ENCODE assay signal across 29 cellular contexts in the genomic region with DNA sequence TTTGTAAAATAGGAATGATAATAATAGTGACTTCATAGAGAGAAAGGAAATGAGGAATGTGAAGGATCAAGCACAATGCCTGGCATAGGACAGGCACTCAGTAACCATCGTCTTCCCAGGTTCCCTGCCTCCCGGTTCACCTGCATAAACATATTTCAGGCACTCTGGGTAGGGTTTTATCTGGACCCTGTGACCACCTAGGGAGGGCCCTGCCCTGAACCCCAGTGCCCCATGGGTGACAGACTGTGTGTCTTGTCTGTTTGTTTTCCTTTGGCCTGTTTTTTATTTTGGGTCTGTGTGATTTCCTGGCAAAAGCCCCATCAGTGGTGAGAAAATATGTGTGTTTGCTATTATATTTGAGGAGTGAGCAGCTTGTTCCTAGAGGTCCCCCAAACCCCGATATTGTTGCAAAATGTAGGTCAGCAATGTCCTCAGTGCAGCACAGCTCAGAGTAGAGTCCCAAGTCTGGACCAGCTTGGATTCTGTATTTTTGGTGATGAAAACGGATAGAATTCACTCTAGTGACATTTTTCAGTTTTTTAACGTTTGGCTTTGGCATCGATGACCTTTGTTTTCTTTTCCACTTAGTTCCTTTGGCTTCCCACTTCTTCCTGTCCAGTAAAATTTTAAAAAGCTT. TPM values are rescaled to one million over a fixed set of nuclear protein-coding genes. Genes with fewer than 3 reads are reported as not detected.
A peak's percentile ranks its signal among the peaks of the same experiment; 100 is the strongest.
DNase-seq lines count a peak whose midpoint lies in the region; ATAC-seq and TF ChIP-seq lines count a peak whose summit lies in the region.
"Had no signal": no experiment of that assay in that cellular context is flagged by ENCODE, and none has a peak within 500 bp of the region (broad histone marks: within the 10 kb centered on the region; RNA-seq: fewer than 3 reads in every experiment).

No MANE protein-coding gene starts in this region.

- 23% methylated on average over 6 of the region's 6 CpGs for WGBS in right lobe of liver (ENCODE audit: insufficient coverage, low coverage, low lambda C conversion rate, missing lambda C conversion rate)

- H3K27me3 ChIP-seq in right lobe of liver, result no peaks in the 10 kb centered on the region
- no peaks in the 10 kb centered on the region for H3K27me3 ChIP-seq in CD4-positive, alpha-beta memory T cell (ENCODE audit: insufficient read depth, low read length)
- H3K27me3 ChIP-seq: dorsolateral prefrontal cortex, left lung, upper lobe of right lung had no signal

- no peaks in the 10 kb centered on the region for H3K27me3 Mint-ChIP-seq in natural killer cell (ENCODE audit: low read depth in 2 of 2)
- H3K27me3 Mint-ChIP-seq in natural killer cell treated with Interleukin-12 subunit alpha and Interleukin-12 subunit beta and Interleukin-15 and Interleukin-18, amount 100 ng/mL, for 72 hours, result no peaks in the 10 kb centered on the region
- no peaks in the 10 kb centered on the region for H3K27me3 Mint-ChIP-seq in CD4-positive, alpha-beta memory T cell
- H3K27me3 Mint-ChIP-seq in activated CD4-positive, alpha-beta T cell treated with anti-CD3 and anti-CD28 coated beads, Interleukin-2, amount 10 ng/mL, durations not matched to agents 7 days and 5 days, result no peaks in the 10 kb centered on the region
- H3K27me3 Mint-ChIP-seq: activated naive CD4-positive, alpha-beta T cell treated with anti-CD3 and anti-CD28 coated beads, Interleukin-2, amount 50 U/mL, for 24 hours; activated T-helper 17 cell treated with anti-CD3 and anti-CD28 coated beads, Interleukin-2, amount 50 U/mL, for 72 hours; central memory CD8-positive, alpha-beta T cell had no signal

- intact Hi-C loops in natural killer cell (cut with micrococcal nuclease) (no loop called here), right lobe of liver (cut with DNase I) (no loop called here)
- intact Hi-C loops in CD4-positive, alpha-beta memory T cell (cut with micrococcal nuclease), result no loop called here

- H3K9me3 ChIP-seq in right lobe of liver, result no peaks in the 10 kb centered on the region
- no peaks in the 10 kb centered on the region for H3K9me3 ChIP-seq in CD4-positive, alpha-beta memory T cell (ENCODE audit: control insufficient read depth in 1 of 2, low read length in 2 of 2)
- H3K9me3 ChIP-seq: left lung, upper lobe of right lung had no signal

- TF ChIP-seq CTCF in natural killer cell (IDR thresholded peaks at IDR 0.05), result no peak
- TF ChIP-seq CTCF in right lobe of liver (IDR thresholded peaks at IDR 0.05), result no peak

- H3K4me1 ChIP-seq in right lobe of liver, result peaks cover 0 to 44% (median 19%) of the 10 kb centered on the region in 4 donors
- no peaks in the 10 kb centered on the region for H3K4me1 ChIP-seq in CD4-positive, alpha-beta memory T cell (ENCODE audit: insufficient read depth, low read length)
- H3K4me1 ChIP-seq: left lung, parathyroid adenoma, upper lobe of right lung had no signal

- CTCF ChIA-PET in CD4-positive, alpha-beta memory T cell (lab: Charles Lee; ENCODE audit: partially characterized antibody), result no interaction called here
- CTCF ChIA-PET in activated CD4-positive, alpha-beta T cell treated with anti-CD3 and anti-CD28 coated beads, Interleukin-2, amount 10 ng/mL, durations not matched to agents 7 days and 5 days (lab: Charles Lee), result no interaction called here

- H3K4me1 Mint-ChIP-seq in natural killer cell, result no peaks in the 10 kb centered on the region
- H3K4me1 Mint-ChIP-seq in natural killer cell treated with Interleukin-12 subunit alpha and Interleukin-12 subunit beta and Interleukin-15 and Interleukin-18, amount 100 ng/mL, for 72 hours (ENCODE audit: low read depth in 2 of 2), result peaks cover 0 to 2% of the 10 kb centered on the region in 2 donors
- no peaks in the 10 kb centered on the region for H3K4me1 Mint-ChIP-seq in stimulated activated effector memory CD8-positive, alpha-beta T cell treated with anti-CD3 and anti-CD28 coated beads, Interleukin-12 subunit alpha, Interleukin-12 subunit beta, amount 100 ng/mL, for 72 hours
- no peaks in the 10 kb centered on the region for H3K4me1 Mint-ChIP-seq in CD4-positive, alpha-beta memory T cell
- no peaks in the 10 kb centered on the region for H3K4me1 Mint-ChIP-seq in activated CD4-positive, alpha-beta T cell treated with anti-CD3 and anti-CD28 coated beads, Interleukin-2, amount 10 ng/mL, durations not matched to agents 7 days and 5 days
- H3K4me1 Mint-ChIP-seq: activated naive CD4-positive, alpha-beta T cell treated with anti-CD3 and anti-CD28 coated beads, Interleukin-2, amount 50 U/mL, for 24 hours; activated T-helper 17 cell treated with anti-CD3 and anti-CD28 coated beads, Interleukin-2, amount 50 U/mL, for 72 hours; central memory CD8-positive, alpha-beta T cell had no signal

- POLR2A ChIA-PET in CD4-positive, alpha-beta memory T cell (lab: Charles Lee; ENCODE audit: partially characterized antibody), result no interaction called here
- POLR2A ChIA-PET in activated CD4-positive, alpha-beta T cell treated with anti-CD3 and anti-CD28 coated beads, Interleukin-2, amount 10 ng/mL, durations not matched to agents 7 days and 5 days (lab: Charles Lee), result no interaction called here

- peak in 2 of 3 donors; percentile 55 to 61 for ATAC-seq in natural killer cell
- no peak for ATAC-seq in natural killer cell treated with Interleukin-12 subunit alpha and Interleukin-12 subunit beta and Interleukin-15 and Interleukin-18, amount 100 ng/mL, for 72 hours
- peak; percentile 47 to 66 (median 57) for ATAC-seq in right lobe of liver
- ATAC-seq in GM21515 (IDR thresholded peaks at IDR 0.05; ENCODE audit: unreplicated experiment), result no peak
- no peak for ATAC-seq in stimulated activated effector memory CD8-positive, alpha-beta T cell treated with anti-CD3 and anti-CD28 coated beads, Interleukin-12 subunit alpha, Interleukin-12 subunit beta, amount 100 ng/mL, for 72 hours
- ATAC-seq: activated T-helper 17 cell treated with anti-CD3 and anti-CD28 coated beads, Interleukin-2, amount 50 U/mL, for 72 hours; left lung; upper lobe of right lung had no signal

- peak overlapping the region; percentile 8 to 30 (median 10) for H3K27ac ChIP-seq in right lobe of liver
- H3K27ac ChIP-seq in CD4-positive, alpha-beta memory T cell (ENCODE audit: low read depth, low read length), result no peak overlapping the region
- H3K27ac ChIP-seq: dorsolateral prefrontal cortex, left lung, parathyroid adenoma, upper lobe of right lung, WERI-Rb-1 had no signal

- no peaks in the 10 kb centered on the region for H3K9me3 Mint-ChIP-seq in natural killer cell
- no peaks in the 10 kb centered on the region for H3K9me3 Mint-ChIP-seq in natural killer cell treated with Interleukin-12 subunit alpha and Interleukin-12 subunit beta and Interleukin-15 and Interleukin-18, amount 100 ng/mL, for 72 hours
- H3K9me3 Mint-ChIP-seq in stimulated activated effector memory CD8-positive, alpha-beta T cell treated with anti-CD3 and anti-CD28 coated beads, Interleukin-12 subunit alpha, Interleukin-12 subunit beta, amount 100 ng/mL, for 72 hours, result no peaks in the 10 kb centered on the region
- H3K9me3 Mint-ChIP-seq in CD4-positive, alpha-beta memory T cell, result peaks cover 0 to 4% (median 0%) of the 10 kb centered on the region in 8 donors
- peaks cover 3% of the 10 kb centered on the region for H3K9me3 Mint-ChIP-seq in activated CD4-positive, alpha-beta T cell treated with anti-CD3 and anti-CD28 coated beads, Interleukin-2, amount 10 ng/mL, durations not matched to agents 7 days and 5 days
- H3K9me3 Mint-ChIP-seq: activated naive CD4-positive, alpha-beta T cell treated with anti-CD3 and anti-CD28 coated beads, Interleukin-2, amount 50 U/mL, for 24 hours; activated T-helper 17 cell treated with anti-CD3 and anti-CD28 coated beads, Interleukin-2, amount 50 U/mL, for 72 hours; central memory CD8-positive, alpha-beta T cell had no signal

- no peak for TF ChIP-seq POLR2A in right lobe of liver (IDR thresholded peaks at IDR 0.05)

- H3K4me3 ChIP-seq in right lobe of liver, result no peak overlapping the region
- no peak overlapping the region for H3K4me3 ChIP-seq in CD4-positive, alpha-beta memory T cell (ENCODE audit: low read length in 2 of 2)
- H3K4me3 ChIP-seq: dorsolateral prefrontal cortex, left lung, upper lobe of right lung had no signal

- no peaks in the 10 kb centered on the region for H3K36me3 ChIP-seq in right lobe of liver
- H3K36me3 ChIP-seq in CD4-positive, alpha-beta memory T cell (ENCODE audit: insufficient read depth, low read length), result no peaks in the 10 kb centered on the region
- H3K36me3 ChIP-seq: left lung, upper lobe of right lung, WERI-Rb-1 had no signal

- DNase-seq in natural killer cell, result no peak
- DNase-seq in natural killer cell treated with Interleukin-12 subunit alpha and Interleukin-12 subunit beta and Interleukin-15 and Interleukin-18, amount 100 ng/mL, for 72 hours (ENCODE audit: low spot score), result no peak
- DNase-seq in fibroblast of gingiva (ENCODE audit: low read depth), result peak; percentile 5
- peak in 1 of 3 donors; percentile 24 for DNase-seq in right lobe of liver
- no peak for DNase-seq in stimulated activated effector memory CD8-positive, alpha-beta T cell treated with anti-CD3 and anti-CD28 coated beads, Interleukin-12 subunit alpha, Interleukin-12 subunit beta, amount 100 ng/mL, for 72 hours (ENCODE audit: low spot score in 2 of 2)
- DNase-seq in CD4-positive, alpha-beta memory T cell, result no peak
- no peak for DNase-seq in activated CD4-positive, alpha-beta T cell treated with anti-CD3 and anti-CD28 coated beads, Interleukin-2, amount 10 ng/mL, durations not matched to agents 7 days and 5 days
- DNase-seq: ACHN; activated CD4-positive, alpha-beta T cell treated with anti-CD3 and anti-CD28 coated beads, Interleukin-2, amount 50 U/mL, for 4 hours; activated CD8-positive, alpha-beta memory T cell treated with anti-CD3 and anti-CD28 coated beads, Interleukin-2, amount 50 U/mL, for 4 hours; C1 segment of cervical spinal cord; dorsolateral prefrontal cortex; hippocampal formation; immature natural killer cell; left lung; NCI-H187; T-helper 9 cell; upper lobe of right lung; WERI-Rb-1 had no signal

- no peak overlapping the region for H3K4me3 Mint-ChIP-seq in natural killer cell
- no peak overlapping the region for H3K4me3 Mint-ChIP-seq in natural killer cell treated with Interleukin-12 subunit alpha and Interleukin-12 subunit beta and Interleukin-15 and Interleukin-18, amount 100 ng/mL, for 72 hours
- H3K4me3 Mint-ChIP-seq in stimulated activated effector memory CD8-positive, alpha-beta T cell treated with anti-CD3 and anti-CD28 coated beads, Interleukin-12 subunit alpha, Interleukin-12 subunit beta, amount 100 ng/mL, for 72 hours, result no peak overlapping the region
- no peak overlapping the region for H3K4me3 Mint-ChIP-seq in CD4-positive, alpha-beta memory T cell
- H3K4me3 Mint-ChIP-seq in activated CD4-positive, alpha-beta T cell treated with anti-CD3 and anti-CD28 coated beads, Interleukin-2, amount 10 ng/mL, durations not matched to agents 7 days and 5 days, result no peak overlapping the region
- H3K4me3 Mint-ChIP-seq: activated naive CD4-positive, alpha-beta T cell treated with anti-CD3 and anti-CD28 coated beads, Interleukin-2, amount 50 U/mL, for 24 hours; activated T-helper 17 cell treated with anti-CD3 and anti-CD28 coated beads, Interleukin-2, amount 50 U/mL, for 72 hours; central memory CD8-positive, alpha-beta T cell; immature natural killer cell had no signal

- no peak overlapping the region for H3K27ac Mint-ChIP-seq in natural killer cell
- no peak overlapping the region for H3K27ac Mint-ChIP-seq in natural killer cell treated with Interleukin-12 subunit alpha and Interleukin-12 subunit beta and Interleukin-15 and Interleukin-18, amount 100 ng/mL, for 72 hours
- no peak overlapping the region for H3K27ac Mint-ChIP-seq in stimulated activated effector memory CD8-positive, alpha-beta T cell treated with anti-CD3 and anti-CD28 coated beads, Interleukin-12 subunit alpha, Interleukin-12 subunit beta, amount 100 ng/mL, for 72 hours
- no peak overlapping the region for H3K27ac Mint-ChIP-seq in CD4-positive, alpha-beta memory T cell
- H3K27ac Mint-ChIP-seq in activated CD4-positive, alpha-beta T cell treated with anti-CD3 and anti-CD28 coated beads, Interleukin-2, amount 10 ng/mL, durations not matched to agents 7 days and 5 days, result no peak overlapping the region
- H3K27ac Mint-ChIP-seq: activated naive CD4-positive, alpha-beta T cell treated with anti-CD3 and anti-CD28 coated beads, Interleukin-2, amount 50 U/mL, for 24 hours; activated T-helper 17 cell treated with anti-CD3 and anti-CD28 coated beads, Interleukin-2, amount 50 U/mL, for 72 hours; immature natural killer cell had no signal

- no peaks in the 10 kb centered on the region for H3K36me3 Mint-ChIP-seq in natural killer cell
- no peaks in the 10 kb centered on the region for H3K36me3 Mint-ChIP-seq in natural killer cell treated with Interleukin-12 subunit alpha and Interleukin-12 subunit beta and Interleukin-15 and Interleukin-18, amount 100 ng/mL, for 72 hours
- H3K36me3 Mint-ChIP-seq in stimulated activated effector memory CD8-positive, alpha-beta T cell treated with anti-CD3 and anti-CD28 coated beads, Interleukin-12 subunit alpha, Interleukin-12 subunit beta, amount 100 ng/mL, for 72 hours, result no peaks in the 10 kb centered on the region
- H3K36me3 Mint-ChIP-seq in CD4-positive, alpha-beta memory T cell, result peaks cover 11 to 28% of the 10 kb centered on the region in 2 donors
- H3K36me3 Mint-ChIP-seq in activated CD4-positive, alpha-beta T cell treated with anti-CD3 and anti-CD28 coated beads, Interleukin-2, amount 10 ng/mL, durations not matched to agents 7 days and 5 days (ENCODE audit: low read depth), result no peaks in the 10 kb centered on the region
- H3K36me3 Mint-ChIP-seq: immature natural killer cell had no signal

RNA-seq across cellular contexts. Expression of a gene that starts 9.6 kb away (rescaled TPM):
- total RNA-seq in natural killer cell, result not detected
- total RNA-seq in natural killer cell treated with Interleukin-12 subunit alpha and Interleukin-12 subunit beta and Interleukin-15 and Interleukin-18, amount 100 ng/mL, for 72 hours, result not detected
- total RNA-seq in right lobe of liver, result not detected
- total RNA-seq in CD4-positive, alpha-beta memory T cell, result not detected
- under 1 TPM; 0.45 to 0.47 TPM for polyA plus RNA-seq in CD4-positive, alpha-beta memory T cell
- total RNA-seq in activated CD4-positive, alpha-beta T cell treated with anti-CD3 and anti-CD28 coated beads, Interleukin-2, amount 10 ng/mL, durations not matched to agents 7 days and 5 days, result not detected
- total RNA-seq: activated T-helper 17 cell treated with anti-CD3 and anti-CD28 coated beads, Interleukin-2, amount 50 U/mL, for 72 hours; aorta; Daoy; dorsolateral prefrontal cortex; left lung; LHCN-M2; mononuclear cell; upper lobe of right lung had no signal
- polyA plus RNA-seq: aorta, neural cell had no signal

RNA-seq across cellular contexts. Expression of a gene that starts 38.5 kb away (rescaled TPM):
- total RNA-seq in natural killer cell, result 10 to 100 TPM in 2 of 3 donors, 1 to 10 TPM in 1; 8.7 to 13.5 (median 12.5) TPM
- 10 to 100 TPM; 10.2 to 14.7 TPM for total RNA-seq in natural killer cell treated with Interleukin-12 subunit alpha and Interleukin-12 subunit beta and Interleukin-15 and Interleukin-18, amount 100 ng/mL, for 72 hours
- 10 to 100 TPM in 5 of 6 experiments, 1 to 10 TPM in 1; 9.2 to 21.5 (median 12.8) TPM for total RNA-seq in right lobe of liver
- 10 to 100 TPM; 18.0 to 19.1 TPM for total RNA-seq in CD4-positive, alpha-beta memory T cell
- 10 to 100 TPM; 42.4 to 42.6 TPM for polyA plus RNA-seq in CD4-positive, alpha-beta memory T cell
- total RNA-seq in activated CD4-positive, alpha-beta T cell treated with anti-CD3 and anti-CD28 coated beads, Interleukin-2, amount 10 ng/mL, durations not matched to agents 7 days and 5 days, result 10 to 100 TPM; 13.3 to 15.2 TPM

Comparison
In these comparisons a context has a peak if more than half of its experiments do, and no peak if none do; other contexts are left out.
1. ATAC-seq: peak in natural killer cell (2 of 3) and right lobe of liver (4 of 4); none in natural killer cell treated with Interleukin-12 subunit alpha and Interleukin-12 subunit beta and Interleukin-15 and Interleukin-18, amount 100 ng/mL, for 72 hours (0 of 2), GM21515 (single experiment) and stimulated activated effector memory CD8-positive, alpha-beta T cell treated with anti-CD3 and anti-CD28 coated beads, Interleukin-12 subunit alpha, Interleukin-12 subunit beta, amount 100 ng/mL, for 72 hours (single experiment).